In genomic region chr1:224201336-224201735, GRCh38 we compare ENCODE assay signal across 13 cellular contexts.
"Had no signal": no experiment of that assay in that cellular context is flagged by ENCODE, and none has a peak within 500 bp of the region (broad histone marks: within the 10 kb centered on the region; RNA-seq: fewer than 3 reads in every experiment).

No MANE protein-coding gene starts in this region.

- H3K79me2 ChIP-seq: parathyroid adenoma had no signal

- H2AFZ ChIP-seq: parathyroid adenoma had no signal

- H3K9me3 Mint-ChIP-seq: activated B cell treated with CpG ODN at 0.5 μM for 24 hours; activated CD4-positive, alpha-beta T cell treated with anti-CD3 and anti-CD28 coated beads, Interleukin-2, amount 10 ng/mL, durations not matched to agents 7 days and 5 days; stimulated activated memory B cell treated with anti-CD40 and anti-IgM and Interleukin-4, amounts not matched to agents 10 μg/mL and 1 μg/mL and 100 μg/mL, for 72 hours had no signal

- H3K4me3 ChIP-seq: ascending aorta, heart left ventricle, spleen, transverse colon had no signal

- H3K36me3 ChIP-seq: ascending aorta, spleen, transverse colon had no signal

- H3K27ac ChIP-seq: ascending aorta, heart left ventricle, parathyroid adenoma, spleen, transverse colon had no signal

- H3K4me3 Mint-ChIP-seq: activated B cell treated with CpG ODN at 0.5 μM for 24 hours; activated CD4-positive, alpha-beta T cell treated with anti-CD3 and anti-CD28 coated beads, Interleukin-2, amount 10 ng/mL, durations not matched to agents 7 days and 5 days; stimulated activated memory B cell treated with anti-CD40 and anti-IgM and Interleukin-4, amounts not matched to agents 10 μg/mL and 1 μg/mL and 100 μg/mL, for 72 hours had no signal

- H3K36me3 Mint-ChIP-seq: stimulated activated memory B cell treated with anti-CD40 and anti-IgM and Interleukin-4, amounts not matched to agents 10 μg/mL and 1 μg/mL and 100 μg/mL, for 72 hours had no signal

- DNase-seq: activated B cell treated with CpG ODN at 0.5 μM for 24 hours; activated CD4-positive, alpha-beta T cell treated with anti-CD3 and anti-CD28 coated beads, Interleukin-2, amount 10 ng/mL, durations not matched to agents 7 days and 5 days; activated gamma-delta T cell treated with Interleukin-2 at 50 U/mL for 16 hours; activated T-cell treated with anti-CD3 and anti-CD28 coated beads, Interleukin-2, amount 50 U/mL, for 1 hour; right cardiac atrium; spleen; stimulated activated CD4-positive, alpha-beta T cell treated with anti-CD3 and anti-CD28 coated beads, Interleukin-1b, Interleukin-23, amount 100 ng/mL, for 48 hours; transverse colon had no signal

- ATAC-seq: esophagus mucosa; heart left ventricle; right cardiac atrium; stimulated activated memory B cell treated with anti-CD40 and anti-IgM and Interleukin-4, amounts not matched to agents 10 μg/mL and 1 μg/mL and 100 μg/mL, for 72 hours had no signal

- H3K27ac Mint-ChIP-seq: activated B cell treated with CpG ODN at 0.5 μM for 24 hours; activated CD4-positive, alpha-beta T cell treated with anti-CD3 and anti-CD28 coated beads, Interleukin-2, amount 10 ng/mL, durations not matched to agents 7 days and 5 days; stimulated activated memory B cell treated with anti-CD40 and anti-IgM and Interleukin-4, amounts not matched to agents 10 μg/mL and 1 μg/mL and 100 μg/mL, for 72 hours had no signal

- H3K9me3 ChIP-seq: ascending aorta, heart left ventricle, spleen, transverse colon had no signal

- H3K4me1 ChIP-seq: parathyroid adenoma had no signal

- H3K27me3 ChIP-seq: ascending aorta, heart left ventricle, spleen, transverse colon had no signal

- H3K27me3 Mint-ChIP-seq: activated B cell treated with CpG ODN at 0.5 μM for 24 hours; activated CD4-positive, alpha-beta T cell treated with anti-CD3 and anti-CD28 coated beads, Interleukin-2, amount 10 ng/mL, durations not matched to agents 7 days and 5 days; stimulated activated memory B cell treated with anti-CD40 and anti-IgM and Interleukin-4, amounts not matched to agents 10 μg/mL and 1 μg/mL and 100 μg/mL, for 72 hours had no signal
